1 cellular context compared by ENCODE assay signal in the genomic region with DNA sequence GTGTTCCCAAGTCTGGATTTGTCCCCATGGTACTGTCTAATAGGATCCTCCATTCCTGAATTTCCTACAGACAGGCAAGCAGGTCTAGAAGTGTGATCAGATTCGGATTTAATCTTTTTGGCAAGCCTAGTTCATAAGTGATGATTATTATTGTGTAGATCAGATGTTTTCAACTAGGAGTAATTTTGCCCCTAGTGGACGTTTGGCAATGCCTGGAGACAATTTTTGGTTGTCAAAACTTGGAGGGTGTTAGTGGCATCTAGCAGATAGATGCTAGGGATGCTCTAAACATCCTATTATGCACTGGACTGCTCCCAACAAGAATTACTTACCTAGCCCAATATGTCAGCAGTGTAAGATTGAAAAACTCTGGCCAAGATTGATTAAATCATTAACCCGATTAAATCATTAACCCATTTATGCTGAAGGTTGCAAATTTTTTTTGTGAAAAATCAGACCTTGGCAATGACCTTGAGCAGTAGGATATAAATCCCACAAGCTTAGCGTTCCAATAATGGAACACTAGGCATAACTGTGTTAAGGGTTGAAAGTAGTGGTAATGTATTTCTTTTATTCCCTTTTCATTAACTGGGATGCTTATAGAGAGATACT.
TF ChIP-seq lines count a peak whose summit lies in the region.

No MANE protein-coding gene starts in this region.

TF ChIP-seq in GM12878, 131 proteins besides CTCF, POLR2A, EP300 and RAD21:
- TF ChIP-seq, protein P1, sequence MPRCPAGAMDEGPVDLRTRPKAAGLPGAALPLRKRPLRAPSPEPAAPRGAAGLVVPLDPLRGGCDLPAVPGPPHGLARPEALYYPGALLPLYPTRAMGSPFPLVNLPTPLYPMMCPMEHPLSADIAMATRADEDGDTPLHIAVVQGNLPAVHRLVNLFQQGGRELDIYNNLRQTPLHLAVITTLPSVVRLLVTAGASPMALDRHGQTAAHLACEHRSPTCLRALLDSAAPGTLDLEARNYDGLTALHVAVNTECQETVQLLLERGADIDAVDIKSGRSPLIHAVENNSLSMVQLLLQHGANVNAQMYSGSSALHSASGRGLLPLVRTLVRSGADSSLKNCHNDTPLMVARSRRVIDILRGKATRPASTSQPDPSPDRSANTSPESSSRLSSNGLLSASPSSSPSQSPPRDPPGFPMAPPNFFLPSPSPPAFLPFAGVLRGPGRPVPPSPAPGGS (IDR thresholded peaks at IDR 0.05; ENCODE audit: borderline replicate concordance, insufficient read depth, low read depth, low read length, poor library complexity, severe bottlenecking), result no peak
